8 cellular contexts compared by ENCODE assay signal in genomic region chr16:1308977-1309885, GRCh38. TPM values are rescaled to one million over a fixed set of nuclear protein-coding genes. Genes with fewer than 3 reads are reported as not detected.
DNase-seq lines count a peak whose midpoint lies in the region; ATAC-seq, FAIRE-seq and TF ChIP-seq lines count a peak whose summit lies in the region.

Gene UBE2I (plus strand): TSS chr16:1309636. CDS start chr16:1314031, 4,395 bp downstream.

- peak within 1 kb of the TSS; percentile 97 for H3K4me3 Mint-ChIP-seq in activated CD8-positive, alpha-beta memory T cell treated with anti-CD3 and anti-CD28 coated beads, Interleukin-2, amount 10 ng/mL, durations not matched to agents 7 days and 5 days

- H4K91ac ChIP-seq in H1 (replicated peaks; ENCODE audit: insufficient read length, low read length) (peak within 1 kb of the TSS; percentile 92), mesenchymal stem cell (ENCODE audit: low read length) (peak within 1 kb of the TSS; percentile 99)

- peak within 1 kb of the TSS; percentile 98 for H3K18ac ChIP-seq in H1 (ENCODE audit: extremely low read depth, low read length)
- peak within 1 kb of the TSS; percentile 79 to 93 for H3K18ac ChIP-seq in mesenchymal stem cell (ENCODE audit: low read depth in 1 of 2, low read length in 2 of 2)

- peak; percentile 59 for ATAC-seq in GM21381 (IDR thresholded peaks at IDR 0.05; ENCODE audit: unreplicated experiment)
- peak; percentile 75 for ATAC-seq in activated CD8-positive, alpha-beta memory T cell treated with anti-CD3 and anti-CD28 coated beads, Interleukin-2, amount 10 ng/mL, durations not matched to agents 7 days and 5 days

- peak within 1 kb of the TSS; percentile 98 for H3K27ac Mint-ChIP-seq in activated CD8-positive, alpha-beta memory T cell treated with anti-CD3 and anti-CD28 coated beads, Interleukin-2, amount 10 ng/mL, durations not matched to agents 7 days and 5 days

- H2AFZ ChIP-seq in H1 (ENCODE audit: low read length) (peak within 1 kb of the TSS; percentile 100), mesenchymal stem cell (ENCODE audit: low read depth, low read length) (peak within 1 kb of the TSS; percentile 19)

- H3K36me3 Mint-ChIP-seq in activated CD8-positive, alpha-beta memory T cell treated with anti-CD3 and anti-CD28 coated beads, Interleukin-2, amount 10 ng/mL, durations not matched to agents 7 days and 5 days, result peaks cover 14% of the 10 kb centered on the region

- H3K23ac ChIP-seq in H1 (ENCODE audit: insufficient read length) (no peak within 1 kb of the TSS), mesenchymal stem cell (ENCODE audit: low read length in 2 of 2) (peak within 1 kb of the TSS in 1 of 2 experiments; percentile 34)

- H2BK20ac ChIP-seq in H1 (ENCODE audit: low read length), result no peak within 1 kb of the TSS

- peaks cover 22% of the 10 kb centered on the region for H3K23me2 ChIP-seq in H1 (ENCODE audit: low read depth, low read length)

- H3K79me1 ChIP-seq in H1 (ENCODE audit: low read depth, low read length) (peaks cover 3% of the 10 kb centered on the region; the same call in 1 of the 2 replicates), mesenchymal stem cell (replicated peaks; ENCODE audit: low read length, poor library complexity, severe bottlenecking) (no peaks in the 10 kb centered on the region)

- H2BK15ac ChIP-seq in H1 (ENCODE audit: low read length), result no peak within 1 kb of the TSS
- peak within 1 kb of the TSS; percentile 98 for H2BK15ac ChIP-seq in mesenchymal stem cell (ENCODE audit: low read depth, poor library complexity, severe bottlenecking)

- H3K4me1 ChIP-seq in HUES48 (ENCODE audit: control insufficient read depth, insufficient read depth, low read length) (peaks cover 11% of the 10 kb centered on the region; the same call in 1 of the 2 replicates), NT2/D1 (ENCODE audit: insufficient read depth, insufficient read length) (peaks cover 16% of the 10 kb centered on the region), H1 (replicated peaks in 1 of 4; ENCODE audit: control insufficient read depth in 3 of 4, insufficient read depth in 4 of 4, low read length in 3 of 4) (peaks cover 0 to 13% (median 6%) of the 10 kb centered on the region in 4 experiments; a peak in 6 of 7 replicates), mesenchymal stem cell (ENCODE audit: control insufficient read depth, insufficient read depth, low read depth, low read length) (peaks cover 26% of the 10 kb centered on the region)

- DNase-seq in COR-L47 (lab: John Stamatoyannopoulos, UW), result peak; percentile 95
- peak; percentile 97 for DNase-seq in NT2/D1 (ENCODE audit: low read depth, low spot score)
- peak; percentile 98 for DNase-seq in activated CD8-positive, alpha-beta memory T cell treated with anti-CD3 and anti-CD28 coated beads, Interleukin-2, amount 10 ng/mL, durations not matched to agents 7 days and 5 days
- peak; percentile 87 to 99 for DNase-seq in H1 (ENCODE audit: low read depth in 1 of 2, low spot score in 2 of 2)
- peak; percentile 98 for DNase-seq in mesenchymal stem cell
- peak; percentile 89 for DNase-seq in stimulated activated CD8-positive, alpha-beta memory T cell treated with anti-CD3 and anti-CD28 coated beads, Interleukin-12 subunit alpha, Interleukin-12 subunit beta, amount 100 ng/mL, for 24 hours (ENCODE audit: extremely low read depth)

- H3K9me3 Mint-ChIP-seq in activated CD8-positive, alpha-beta memory T cell treated with anti-CD3 and anti-CD28 coated beads, Interleukin-2, amount 10 ng/mL, durations not matched to agents 7 days and 5 days (ENCODE audit: low read depth), result no peaks in the 10 kb centered on the region

- peak within 1 kb of the TSS; percentile 63 for H3K4ac ChIP-seq in H1 (replicated peaks; ENCODE audit: insufficient read length, low read depth, low read length)
- peak within 1 kb of the TSS; percentile 87 to 98 for H3K4ac ChIP-seq in mesenchymal stem cell (ENCODE audit: low read depth in 1 of 2, low read length in 2 of 2)

- peak; percentile 78 for FAIRE-seq in H1 (lab: Jason Lieb, UNC)

- H3K27me3 Mint-ChIP-seq in activated CD8-positive, alpha-beta memory T cell treated with anti-CD3 and anti-CD28 coated beads, Interleukin-2, amount 10 ng/mL, durations not matched to agents 7 days and 5 days, result no peaks in the 10 kb centered on the region

- H3K27ac ChIP-seq in HUES48 (ENCODE audit: low read depth, low read length) (peak within 1 kb of the TSS; percentile 99), H1 (ENCODE audit: low read depth, low read length) (peak within 1 kb of the TSS; percentile 100), mesenchymal stem cell (ENCODE audit: low read length, poor library complexity, severe bottlenecking) (peak within 1 kb of the TSS; percentile 98)

- H3K79me2 ChIP-seq in H1 (ENCODE audit: control insufficient read depth in 1 of 2, insufficient read depth in 2 of 2, low read length in 2 of 2), result peaks cover 36 to 47% of the 10 kb centered on the region in 2 experiments

- POLR2A ChIA-PET in H1 (lab: Charles Lee; ENCODE audit: partially characterized antibody), result interaction anchor here (0.6 to 11.4 kb wide), 14 partner anchors 9 to 461 kb away, joined by 3 to 106 read pairs (median 4); no protein-coding TSS in a partner anchor

- TF ChIP-seq RAD21 in H1 (IDR thresholded peaks at IDR 0.05 in 1 of 2, conservative IDR thresholded peaks at IDR 0.05 in 1 of 2; ENCODE audit: low read depth in 2 of 2, low read length in 2 of 2), result no peak

- H3K4me1 Mint-ChIP-seq in activated CD8-positive, alpha-beta memory T cell treated with anti-CD3 and anti-CD28 coated beads, Interleukin-2, amount 10 ng/mL, durations not matched to agents 7 days and 5 days, result peaks cover 48% of the 10 kb centered on the region

- H3K9ac ChIP-seq in HUES48 (ENCODE audit: low read depth, low read length), result peak within 1 kb of the TSS; percentile 100
- H3K9ac ChIP-seq in NT2/D1 (ENCODE audit: insufficient read length, low read depth), result peak within 1 kb of the TSS; percentile 99
- H3K9ac ChIP-seq in H1 (replicated peaks in 1 of 4; ENCODE audit: extremely low read depth in 1 of 4, low read depth in 3 of 4, low read length in 3 of 4), result peak within 1 kb of the TSS; percentile 97 to 100 (median 100)
- peak within 1 kb of the TSS; percentile 100 for H3K9ac ChIP-seq in mesenchymal stem cell (ENCODE audit: low read length)

- no peak for TF ChIP-seq CTCF in H1 (IDR thresholded peaks at IDR 0.05; ENCODE audit: control extremely low read depth in 1 of 3, insufficient read depth in 1 of 3, low read depth in 1 of 3, low read length in 3 of 3)

- peak within 1 kb of the TSS; percentile 86; the same call in 1 of the 2 replicates for H2AK5ac ChIP-seq in H1 (ENCODE audit: low read depth, low read length)
- H2AK5ac ChIP-seq in mesenchymal stem cell (ENCODE audit: low read length, severe bottlenecking), result no peak within 1 kb of the TSS

- CTCF ChIA-PET in activated CD8-positive, alpha-beta memory T cell treated with anti-CD3 and anti-CD28 coated beads, Interleukin-2, amount 10 ng/mL, durations not matched to agents 7 days and 5 days (lab: Charles Lee), result interaction anchor here (1.1 to 1.4 kb wide), 2 partner anchors 8 to 23 kb away, joined by 3 to 5 read pairs; no protein-coding TSS in a partner anchor
- CTCF ChIA-PET in H1 (lab: Charles Lee; ENCODE audit: partially characterized antibody), result interaction anchor here (1.2 kb wide), 1 partner anchor 19 kb away, joined by 3 read pairs; no protein-coding TSS in a partner anchor

- peak within 1 kb of the TSS; percentile 89 for H3K4me3 ChIP-seq in HUES48 (ENCODE audit: low read depth, low read length)
- H3K4me3 ChIP-seq in NT2/D1 (ENCODE audit: insufficient read length, low read depth), result peak within 1 kb of the TSS; percentile 96
- H3K4me3 ChIP-seq in H1 (ENCODE audit: extremely low read depth in 1 of 4, insufficient read depth in 2 of 4, low read depth in 3 of 4, low read length in 4 of 4), result peak within 1 kb of the TSS; percentile 89 to 98 (median 96)
- H3K4me3 ChIP-seq in mesenchymal stem cell (ENCODE audit: insufficient read depth in 1 of 2, low read depth in 1 of 2, low read length in 2 of 2), result peak within 1 kb of the TSS; percentile 73 to 92

- peak in 1 of 2 experiments; percentile 54; a peak in 1 of 3 replicates for TF ChIP-seq POLR2A in H1 (IDR thresholded peaks at IDR 0.05; ENCODE audit: control extremely low read depth in 1 of 2, low read depth in 2 of 2, low read length in 2 of 2)

- no peaks in the 10 kb centered on the region for H3K9me3 ChIP-seq in HUES48 (ENCODE audit: control insufficient read depth, insufficient read depth, low read length)
- no peaks in the 10 kb centered on the region for H3K9me3 ChIP-seq in NT2/D1 (ENCODE audit: insufficient read depth, low read length)
- no peaks in the 10 kb centered on the region for H3K9me3 ChIP-seq in H1 (ENCODE audit: insufficient read depth in 2 of 2, low read depth in 1 of 2, low read length in 1 of 2)
- H3K9me3 ChIP-seq in mesenchymal stem cell (ENCODE audit: control insufficient read depth, low read length), result no peaks in the 10 kb centered on the region

- peaks cover 20% of the 10 kb centered on the region for H3K36me3 ChIP-seq in HUES48 (ENCODE audit: control insufficient read depth, insufficient read depth, low read length)
- peaks cover 39% of the 10 kb centered on the region for H3K36me3 ChIP-seq in NT2/D1 (ENCODE audit: insufficient read depth, insufficient read length, low read length)
- H3K36me3 ChIP-seq in H1 (ENCODE audit: control insufficient read depth in 2 of 4, insufficient read depth in 4 of 4, low read length in 3 of 4), result peaks cover 0 to 14% (median 3%) of the 10 kb centered on the region in 4 experiments; a peak in 5 of 8 replicates
- peaks cover 8 to 23% of the 10 kb centered on the region in 2 experiments for H3K36me3 ChIP-seq in mesenchymal stem cell (ENCODE audit: control insufficient read depth in 1 of 2, insufficient read depth in 2 of 2, low read depth in 1 of 2, low read length in 2 of 2)

- H3K27me3 ChIP-seq in HUES48 (ENCODE audit: control insufficient read depth, insufficient read depth, low read length) (no peaks in the 10 kb centered on the region), NT2/D1 (ENCODE audit: insufficient read depth, insufficient read length) (no peaks in the 10 kb centered on the region), H1 (replicated peaks in 1 of 4; ENCODE audit: control insufficient read depth in 3 of 4, extremely low read depth in 1 of 4, insufficient read depth in 3 of 4, low read length in 3 of 4) (no peaks in the 10 kb centered on the region), mesenchymal stem cell (ENCODE audit: control insufficient read depth in 1 of 2, insufficient read depth in 1 of 2, low read length in 2 of 2) (no peaks in the 10 kb centered on the region)

- peak within 1 kb of the TSS; percentile 96 to 99 for H3K4me2 ChIP-seq in H1 (ENCODE audit: insufficient read depth in 1 of 2, low read depth in 2 of 2, low read length in 2 of 2)
- peak within 1 kb of the TSS; percentile 96 for H3K4me2 ChIP-seq in mesenchymal stem cell (ENCODE audit: low read length, poor library complexity, severe bottlenecking)

- H2BK12ac ChIP-seq in H1 (ENCODE audit: low read depth, low read length) (peak within 1 kb of the TSS; percentile 97), mesenchymal stem cell (ENCODE audit: low read length in 2 of 2) (peak within 1 kb of the TSS in 1 of 2 experiments; percentile 45)

- peaks cover 38 to 39% of the 10 kb centered on the region in 2 experiments for H4K20me1 ChIP-seq in H1 (replicated peaks in 1 of 2; ENCODE audit: control insufficient read depth in 1 of 2, insufficient read depth in 2 of 2, low read length in 2 of 2)

- H2BK5ac ChIP-seq in H1 (ENCODE audit: low read depth, low read length), result peak within 1 kb of the TSS; percentile 97
- peak within 1 kb of the TSS; percentile 100 for H2BK5ac ChIP-seq in mesenchymal stem cell (ENCODE audit: low read depth, low read length, poor library complexity, severe bottlenecking)

- H4K5ac ChIP-seq in H1 (ENCODE audit: insufficient read length, low read depth, low read length), result peak within 1 kb of the TSS; percentile 93

- TF ChIP-seq EP300 in H1 (IDR thresholded peaks at IDR 0.05; ENCODE audit: borderline replicate concordance in 1 of 2, low read depth in 2 of 2, low read length in 2 of 2), result no peak

- H3K14ac ChIP-seq in H1 (ENCODE audit: insufficient read length), result no peak within 1 kb of the TSS
- H3K14ac ChIP-seq in mesenchymal stem cell (ENCODE audit: low read length in 2 of 2), result peak within 1 kb of the TSS in 1 of 2 experiments; percentile 35

- peak within 1 kb of the TSS; percentile 97 for H3K56ac ChIP-seq in H1 (replicated peaks; ENCODE audit: insufficient read length, low read depth, low read length)

- 1% methylated on average over 35 of the region's 117 CpGs; no CpG with 5 or more reads in 1 of the 2 experiments for WGBS in H1 (ENCODE audit: extremely low coverage in 1 of 2, insufficient coverage in 1 of 2, insufficient read length in 1 of 2, insufficient replicate concordance in 2 of 2, low coverage in 1 of 2, low lambda C conversion rate in 2 of 2, missing lambda C conversion rate in 1 of 2), 2 experiments
- WGBS in mesenchymal stem cell, result under 1% methylated on average over 50 of the region's 117 CpGs

- H2BK120ac ChIP-seq in H1 (replicated peaks; ENCODE audit: low read depth, low read length), result no peak within 1 kb of the TSS
- peak within 1 kb of the TSS; percentile 99 for H2BK120ac ChIP-seq in mesenchymal stem cell (ENCODE audit: low read depth, low read length)

- H4K8ac ChIP-seq in H1 (ENCODE audit: extremely low read depth, insufficient read depth, low read length) (peak within 1 kb of the TSS; percentile 100), mesenchymal stem cell (ENCODE audit: low read length) (peak within 1 kb of the TSS; percentile 100)

RNA-seq across cellular contexts. Expression of gene UBE2I, which starts in this region (rescaled TPM):
- total RNA-seq in activated CD8-positive, alpha-beta memory T cell treated with anti-CD3 and anti-CD28 coated beads, Interleukin-2, amount 10 ng/mL, durations not matched to agents 7 days and 5 days, result 100 to 1,000 TPM; 224 to 253 TPM
- 268 and 272 TPM in 2 replicates for total RNA-seq in H1 (2021; fragmentation: NEBNext Ultra II Directional; extraction: Animal tissue kit (Norgen Biotek cat#: 25700))
- 148 and 162 TPM in 2 replicates for polyA plus RNA-seq in H1 (2011; rRNA removed)
- 142 TPM for polyA plus RNA-seq in H1 (2011; cell fraction: cytosol; rRNA removed)
- polyA plus RNA-seq in H1 (2011; cell fraction: nucleus; rRNA removed), result 143 TPM
- polyA plus RNA-seq in H1 (2012, experiment 1 of 2), result 186 to 197 TPM (median 190 TPM) in 4 replicates
- polyA plus RNA-seq in H1 (2012, experiment 2 of 2), result 278 TPM
- polyA plus RNA-seq in H1 (2013, experiment 1 of 2), result 202 TPM
- 204 TPM for polyA plus RNA-seq in H1 (2013, experiment 2 of 2)
- 87.2 and 89.0 TPM in 2 replicates for polyA minus RNA-seq in H1 (2011; rRNA and poly(A)+ RNA removed)
- 84.7 TPM for polyA minus RNA-seq in H1 (2011; cell fraction: cytosol; rRNA and poly(A)+ RNA removed)
- 99.4 TPM for polyA minus RNA-seq in H1 (2011; cell fraction: nucleus; rRNA and poly(A)+ RNA removed)
- 146 TPM for polyA plus RNA-seq in mesenchymal stem cell (2013, experiment 1 of 2)
- 147 TPM for polyA plus RNA-seq in mesenchymal stem cell (2013, experiment 2 of 2)

Comparison
In these comparisons a context has a peak if more than half of its experiments do, and no peak if none do; other contexts are left out.
1. Peak in every context shown above with its lines: DNase-seq, ATAC-seq, H3K4me3 ChIP-seq and H3K27ac ChIP-seq.